2 cellular contexts compared by ENCODE assay signal in genomic region chr5:170138273-170138672, GRCh38.
A peak's percentile ranks its signal among the peaks of the same experiment; 100 is the strongest.
TF ChIP-seq lines count a peak whose summit lies in the region.

No MANE protein-coding gene starts in this region.

TF ChIP-seq in HepG2, 621 proteins besides CTCF, POLR2A, EP300 and RAD21:
- peak; percentile 67 for TF ChIP-seq CREB1 (IDR thresholded peaks at IDR 0.05)
- no peak for TF ChIP-seq CREB1 (CRISPR knock-in tag; IDR thresholded peaks at IDR 0.05)
- TF ChIP-seq ZNF567 (CRISPR knock-in tag; IDR thresholded peaks at IDR 0.05; ENCODE audit: borderline replicate concordance) = no peak
TF ChIP-seq in HepG2: peak in this region for 1.

TF ChIP-seq in endothelial cell of umbilical vein, 7 proteins besides CTCF, POLR2A, EP300 and RAD21:
- TF ChIP-seq FOS (IDR thresholded peaks at IDR 0.05; ENCODE audit: borderline replicate concordance, insufficient read depth, low read length) (peak; percentile 25), EZH2 (IDR thresholded peaks at IDR 0.05; ENCODE audit: borderline replicate concordance, low read depth, low read length, severe bottlenecking) (no peak), MYC (IDR thresholded peaks at IDR 0.05; ENCODE audit: low read depth, low read length) (no peak)
TF ChIP-seq in endothelial cell of umbilical vein: peak in this region for 1.
